ENCODE assay signal across 1 cellular context in the genomic region with DNA sequence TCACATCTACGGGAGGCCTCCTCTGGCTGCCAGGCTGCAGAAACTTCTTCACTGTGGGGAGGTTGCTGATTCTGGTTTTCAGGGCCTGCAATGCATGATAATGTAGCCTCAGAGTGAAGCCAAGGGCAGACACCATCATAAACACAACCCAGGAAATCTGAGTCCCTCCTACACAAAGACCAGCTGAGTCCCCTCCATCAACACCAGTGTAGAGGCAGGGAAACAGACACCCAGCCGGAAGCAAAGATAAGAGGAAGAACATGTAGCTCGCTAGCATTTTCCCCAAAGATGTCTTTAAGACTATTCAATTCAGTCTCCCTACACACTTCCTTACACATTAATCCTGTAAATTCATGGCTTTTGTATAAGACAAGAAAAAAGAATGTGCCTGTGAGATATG.
TF ChIP-seq lines count a peak whose summit lies in the region.

No MANE protein-coding gene starts in this region.

TF ChIP-seq in K562, 482 proteins besides CTCF, POLR2A, EP300 and RAD21 (continued from another document and continues in another):
- TF ChIP-seq ZNF778 (CRISPR knock-in tag; IDR thresholded peaks at IDR 0.05) (no peak), ETV5 (CRISPR knock-in tag; IDR thresholded peaks at IDR 0.05; ENCODE audit: low read depth) (0 out of 2 replicates have a peak, but pooled peaks have one; percentile 29), ATF6 (CRISPR knock-in tag; IDR thresholded peaks at IDR 0.05) (no peak), FOS (IDR thresholded peaks at IDR 0.05; ENCODE audit: extremely low read depth, insufficient read length) (no peak), EGR1 (conservative IDR thresholded peaks at IDR 0.05) (peak; percentile 33), ZFP1 (CRISPR knock-in tag; IDR thresholded peaks at IDR 0.05) (no peak), ZBTB7A (IDR thresholded peaks at IDR 0.05; ENCODE audit: borderline replicate concordance, control insufficient read depth, low read depth, low read length) (no peak), MEIS2 (IDR thresholded peaks at IDR 0.05; ENCODE audit: partially characterized antibody) (peak; percentile 82), PML (IDR thresholded peaks at IDR 0.05; ENCODE audit: low read length) (peak; percentile 38; the same call in 1 of the 2 replicates), TCF15 (CRISPR knock-in tag; IDR thresholded peaks at IDR 0.05) (no peak), TBL1XR1 (IDR thresholded peaks at IDR 0.05; ENCODE audit: low read length in 2 of 2) (0 out of 4 replicates have a peak, but pooled peaks of 1 of the 2 experiments have one; percentile 41), RUNX1 (IDR thresholded peaks at IDR 0.05; ENCODE audit: low read depth) (no peak), ZBED1 (IDR thresholded peaks at IDR 0.05) (no peak), XRCC5 (IDR thresholded peaks at IDR 0.05; ENCODE audit: low read depth, low read length) (no peak), ZNF217 (CRISPR knock-in tag; IDR thresholded peaks at IDR 0.05) (no peak), DACH1 (IDR thresholded peaks at IDR 0.05; ENCODE audit: partially characterized antibody) (peak; percentile 78), FIP1L1 (IDR thresholded peaks at IDR 0.05; ENCODE audit: low read depth, low read length, poor library complexity, severe bottlenecking) (no peak), RCOR1 (IDR thresholded peaks at IDR 0.05; ENCODE audit: borderline replicate concordance in 1 of 2, low read depth in 2 of 2, low read length in 2 of 2) (peak; percentile 23 to 77; a peak in 1 of 4 replicates), ZBTB17 (CRISPR knock-in tag; IDR thresholded peaks at IDR 0.05) (no peak), ETV1 (tag; conservative IDR thresholded peaks at IDR 0.05; ENCODE audit: low read depth) (peak; percentile 64), CBFA2T3 (IDR thresholded peaks at IDR 0.05) (peak; percentile 94), CEBPG (CRISPR knock-in tag; IDR thresholded peaks at IDR 0.05) (no peak), CEBPG (tag; conservative IDR thresholded peaks at IDR 0.05 in 1 of 2, IDR thresholded peaks at IDR 0.05 in 1 of 2) (no peak), NFE2L1 (tag; IDR thresholded peaks at IDR 0.05; ENCODE audit: borderline replicate concordance, low read depth) (no peak), TCF3 (CRISPR knock-in tag; IDR thresholded peaks at IDR 0.05) (peak; percentile 67), NR0B1 (IDR thresholded peaks at IDR 0.05; ENCODE audit: partially characterized antibody) (no peak), POU5F1 (IDR thresholded peaks at IDR 0.05; ENCODE audit: borderline replicate concordance, low read depth, low read length, partially characterized antibody) (no peak), ZNF197 (CRISPR knock-in tag; IDR thresholded peaks at IDR 0.05; ENCODE audit: low read depth) (no peak), HDAC3 (IDR thresholded peaks at IDR 0.05; ENCODE audit: borderline replicate concordance, partially characterized antibody) (peak; percentile 29), ARID1B (IDR thresholded peaks at IDR 0.05) (peak; percentile 83), SMAD1 (IDR thresholded peaks at IDR 0.05; ENCODE audit: low read depth, low read length, partially characterized antibody) (no peak), ZEB2 (IDR thresholded peaks at IDR 0.05) (no peak), KDM1A (IDR thresholded peaks at IDR 0.05) (peak; percentile 87 to 91), RFX1 (IDR thresholded peaks at IDR 0.05) (no peak), PHF8 (IDR thresholded peaks at IDR 0.05; ENCODE audit: borderline replicate concordance, low read length) (no peak), ZNF785 (CRISPR knock-in tag; IDR thresholded peaks at IDR 0.05) (no peak), NCOR1 (IDR thresholded peaks at IDR 0.05) (peak; percentile 87), BRD9 (IDR thresholded peaks at IDR 0.05; ENCODE audit: low read depth, partially characterized antibody) (no peak), NCOA6 (IDR thresholded peaks at IDR 0.05) (no peak)
- TF ChIP-seq, protein P1, sequence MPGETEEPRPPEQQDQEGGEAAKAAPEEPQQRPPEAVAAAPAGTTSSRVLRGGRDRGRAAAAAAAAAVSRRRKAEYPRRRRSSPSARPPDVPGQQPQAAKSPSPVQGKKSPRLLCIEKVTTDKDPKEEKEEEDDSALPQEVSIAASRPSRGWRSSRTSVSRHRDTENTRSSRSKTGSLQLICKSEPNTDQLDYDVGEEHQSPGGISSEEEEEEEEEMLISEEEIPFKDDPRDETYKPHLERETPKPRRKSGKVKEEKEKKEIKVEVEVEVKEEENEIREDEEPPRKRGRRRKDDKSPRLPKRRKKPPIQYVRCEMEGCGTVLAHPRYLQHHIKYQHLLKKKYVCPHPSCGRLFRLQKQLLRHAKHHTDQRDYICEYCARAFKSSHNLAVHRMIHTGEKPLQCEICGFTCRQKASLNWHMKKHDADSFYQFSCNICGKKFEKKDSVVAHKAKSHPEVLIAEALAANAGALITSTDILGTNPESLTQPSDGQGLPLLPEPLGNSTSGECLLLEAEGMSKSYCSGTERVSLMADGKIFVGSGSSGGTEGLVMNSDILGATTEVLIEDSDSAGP (CRISPR knock-in tag; IDR thresholded peaks at IDR 0.05) = no peak
- TF ChIP-seq, protein P2, sequence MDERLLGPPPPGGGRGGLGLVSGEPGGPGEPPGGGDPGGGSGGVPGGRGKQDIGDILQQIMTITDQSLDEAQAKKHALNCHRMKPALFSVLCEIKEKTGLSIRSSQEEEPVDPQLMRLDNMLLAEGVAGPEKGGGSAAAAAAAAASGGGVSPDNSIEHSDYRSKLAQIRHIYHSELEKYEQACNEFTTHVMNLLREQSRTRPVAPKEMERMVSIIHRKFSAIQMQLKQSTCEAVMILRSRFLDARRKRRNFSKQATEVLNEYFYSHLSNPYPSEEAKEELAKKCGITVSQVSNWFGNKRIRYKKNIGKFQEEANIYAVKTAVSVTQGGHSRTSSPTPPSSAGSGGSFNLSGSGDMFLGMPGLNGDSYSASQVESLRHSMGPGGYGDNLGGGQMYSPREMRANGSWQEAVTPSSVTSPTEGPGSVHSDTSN (CRISPR knock-in tag; IDR thresholded peaks at IDR 0.05; ENCODE audit: low read depth) = no peak
- TF ChIP-seq, protein P2 (tag; conservative IDR thresholded peaks at IDR 0.05; ENCODE audit: low read depth) = peak; percentile 37; the same call in 1 of the 2 replicates
- TF ChIP-seq, protein P3, sequence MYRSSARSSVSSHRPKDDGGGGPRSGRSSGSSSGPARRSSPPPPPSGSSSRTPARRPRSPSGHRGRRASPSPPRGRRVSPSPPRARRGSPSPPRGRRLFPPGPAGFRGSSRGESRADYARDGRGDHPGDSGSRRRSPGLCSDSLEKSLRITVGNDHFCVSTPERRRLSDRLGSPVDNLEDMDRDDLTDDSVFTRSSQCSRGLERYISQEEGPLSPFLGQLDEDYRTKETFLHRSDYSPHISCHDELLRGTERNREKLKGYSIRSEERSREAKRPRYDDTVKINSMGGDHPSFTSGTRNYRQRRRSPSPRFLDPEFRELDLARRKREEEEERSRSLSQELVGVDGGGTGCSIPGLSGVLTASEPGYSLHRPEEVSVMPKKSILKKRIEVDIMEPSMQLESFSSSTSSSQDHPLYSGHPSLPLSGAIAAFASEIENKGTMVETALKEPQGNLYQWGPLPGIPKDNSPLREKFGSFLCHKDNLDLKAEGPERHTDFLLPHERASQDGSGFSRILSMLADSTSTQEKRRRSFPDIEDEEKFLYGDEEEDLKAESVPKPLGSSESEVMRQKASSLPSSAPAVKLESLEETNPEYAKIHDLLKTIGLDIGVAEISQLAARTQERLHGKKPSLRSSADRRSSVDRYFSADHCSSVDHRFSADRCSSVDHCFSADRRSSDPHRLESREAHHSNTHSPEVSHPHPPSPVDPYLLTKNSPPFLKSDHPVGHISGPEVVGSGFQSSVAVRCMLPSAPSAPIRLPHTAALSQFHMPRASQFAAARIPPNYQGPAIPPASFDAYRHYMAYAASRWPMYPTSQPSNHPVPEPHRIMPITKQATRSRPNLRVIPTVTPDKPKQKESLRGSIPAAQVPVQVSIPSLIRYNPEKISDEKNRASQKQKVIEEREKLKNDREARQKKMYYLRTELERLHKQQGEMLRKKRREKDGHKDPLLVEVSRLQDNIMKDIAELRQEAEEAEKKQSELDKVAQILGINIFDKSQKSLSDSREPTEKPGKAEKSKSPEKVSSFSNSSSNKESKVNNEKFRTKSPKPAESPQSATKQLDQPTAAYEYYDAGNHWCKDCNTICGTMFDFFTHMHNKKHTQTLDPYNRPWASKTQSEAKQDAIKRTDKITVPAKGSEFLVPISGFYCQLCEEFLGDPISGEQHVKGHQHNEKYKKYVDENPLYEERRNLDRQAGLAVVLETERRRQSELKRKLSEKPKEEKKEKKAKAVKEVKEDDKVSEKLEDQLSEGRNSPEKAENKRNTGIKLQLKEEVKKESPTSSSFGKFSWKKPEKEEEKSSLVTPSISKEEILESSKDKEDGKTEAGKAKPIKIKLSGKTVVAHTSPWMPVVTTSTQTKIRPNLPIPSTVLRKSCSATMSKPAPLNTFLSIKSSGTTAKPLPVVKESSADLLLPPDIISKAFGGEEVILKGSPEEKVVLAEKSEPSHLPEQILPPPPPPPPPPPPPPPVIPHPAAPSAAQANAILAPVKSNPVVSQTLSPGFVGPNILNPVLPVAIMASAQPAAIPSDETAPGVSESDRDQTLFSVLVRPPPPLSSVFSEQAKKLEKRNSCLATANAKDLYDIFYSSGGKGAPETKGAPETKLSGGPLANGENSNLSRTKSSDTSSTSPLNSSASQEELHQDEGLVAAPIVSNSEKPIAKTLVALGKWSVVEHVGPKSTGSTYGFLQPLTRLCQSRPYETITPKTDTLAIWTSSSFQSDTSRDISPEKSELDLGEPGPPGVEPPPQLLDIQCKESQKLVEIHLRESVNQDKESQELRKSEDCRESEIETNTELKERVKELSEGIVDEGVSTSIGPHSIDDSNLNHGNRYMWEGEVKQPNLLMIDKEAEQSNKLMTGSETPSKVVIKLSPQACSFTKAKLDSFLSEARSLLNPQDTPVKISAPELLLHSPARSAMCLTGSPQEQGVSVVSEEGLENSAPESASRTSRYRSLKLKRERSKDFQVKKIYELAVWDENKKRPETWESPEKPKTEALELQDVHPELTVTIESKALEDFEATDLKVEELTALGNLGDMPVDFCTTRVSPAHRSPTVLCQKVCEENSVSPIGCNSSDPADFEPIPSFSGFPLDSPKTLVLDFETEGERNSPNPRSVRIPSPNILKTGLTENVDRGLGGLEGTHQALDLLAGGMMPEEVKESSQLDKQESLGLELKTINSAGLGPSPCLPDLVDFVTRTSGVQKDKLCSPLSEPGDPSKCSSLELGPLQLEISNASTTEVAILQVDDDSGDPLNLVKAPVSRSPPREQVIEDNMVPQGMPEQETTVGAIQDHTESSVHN (IDR thresholded peaks at IDR 0.05; ENCODE audit: borderline replicate concordance in 1 of 2, low read depth in 1 of 2) = no peak
- TF ChIP-seq, protein P4, sequence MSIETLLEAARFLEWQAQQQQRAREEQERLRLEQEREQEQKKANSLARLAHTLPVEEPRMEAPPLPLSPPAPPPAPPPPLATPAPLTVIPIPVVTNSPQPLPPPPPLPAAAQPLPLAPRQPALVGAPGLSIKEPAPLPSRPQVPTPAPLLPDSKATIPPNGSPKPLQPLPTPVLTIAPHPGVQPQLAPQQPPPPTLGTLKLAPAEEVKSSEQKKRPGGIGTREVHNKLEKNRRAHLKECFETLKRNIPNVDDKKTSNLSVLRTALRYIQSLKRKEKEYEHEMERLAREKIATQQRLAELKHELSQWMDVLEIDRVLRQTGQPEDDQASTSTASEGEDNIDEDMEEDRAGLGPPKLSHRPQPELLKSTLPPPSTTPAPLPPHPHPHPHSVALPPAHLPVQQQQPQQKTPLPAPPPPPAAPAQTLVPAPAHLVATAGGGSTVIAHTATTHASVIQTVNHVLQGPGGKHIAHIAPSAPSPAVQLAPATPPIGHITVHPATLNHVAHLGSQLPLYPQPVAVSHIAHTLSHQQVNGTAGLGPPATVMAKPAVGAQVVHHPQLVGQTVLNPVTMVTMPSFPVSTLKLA (conservative IDR thresholded peaks at IDR 0.05) = 0 out of 4 replicates have a peak, but pooled peaks of 1 of the 2 experiments have one; percentile 17
- TF ChIP-seq, protein P5, sequence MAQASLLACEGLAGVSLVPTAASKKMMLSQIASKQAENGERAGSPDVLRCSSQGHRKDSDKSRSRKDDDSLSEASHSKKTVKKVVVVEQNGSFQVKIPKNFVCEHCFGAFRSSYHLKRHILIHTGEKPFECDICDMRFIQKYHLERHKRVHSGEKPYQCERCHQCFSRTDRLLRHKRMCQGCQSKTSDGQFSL (CRISPR knock-in tag; IDR thresholded peaks at IDR 0.05) = no peak
- TF ChIP-seq, protein P5 (tag; IDR thresholded peaks at IDR 0.05) = no peak
